ENCODE assay signal across 1 cellular context in genomic region chr15:75339531-75340240, GRCh38.
TF ChIP-seq lines count a peak whose summit lies in the region.

No MANE protein-coding gene starts in this region.

TF ChIP-seq in WTC11, 78 proteins besides CTCF, POLR2A, EP300 and RAD21 (continued from another document):
- no peak for TF ChIP-seq ZBTB21 (CRISPR knock-in tag; IDR thresholded peaks at IDR 0.05; ENCODE audit: borderline replicate concordance)
- TF ChIP-seq PRRX2 (CRISPR knock-in tag; IDR thresholded peaks at IDR 0.05), result no peak
- TF ChIP-seq, protein P1, sequence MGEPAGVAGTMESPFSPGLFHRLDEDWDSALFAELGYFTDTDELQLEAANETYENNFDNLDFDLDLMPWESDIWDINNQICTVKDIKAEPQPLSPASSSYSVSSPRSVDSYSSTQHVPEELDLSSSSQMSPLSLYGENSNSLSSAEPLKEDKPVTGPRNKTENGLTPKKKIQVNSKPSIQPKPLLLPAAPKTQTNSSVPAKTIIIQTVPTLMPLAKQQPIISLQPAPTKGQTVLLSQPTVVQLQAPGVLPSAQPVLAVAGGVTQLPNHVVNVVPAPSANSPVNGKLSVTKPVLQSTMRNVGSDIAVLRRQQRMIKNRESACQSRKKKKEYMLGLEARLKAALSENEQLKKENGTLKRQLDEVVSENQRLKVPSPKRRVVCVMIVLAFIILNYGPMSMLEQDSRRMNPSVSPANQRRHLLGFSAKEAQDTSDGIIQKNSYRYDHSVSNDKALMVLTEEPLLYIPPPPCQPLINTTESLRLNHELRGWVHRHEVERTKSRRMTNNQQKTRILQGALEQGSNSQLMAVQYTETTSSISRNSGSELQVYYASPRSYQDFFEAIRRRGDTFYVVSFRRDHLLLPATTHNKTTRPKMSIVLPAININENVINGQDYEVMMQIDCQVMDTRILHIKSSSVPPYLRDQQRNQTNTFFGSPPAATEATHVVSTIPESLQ (CRISPR knock-in tag; IDR thresholded peaks at IDR 0.05), result no peak
- no peak for TF ChIP-seq CREB1 (CRISPR knock-in tag; IDR thresholded peaks at IDR 0.05)
- no peak for TF ChIP-seq JAZF1 (CRISPR knock-in tag; IDR thresholded peaks at IDR 0.05)
- TF ChIP-seq OVOL2 (CRISPR knock-in tag; IDR thresholded peaks at IDR 0.05; ENCODE audit: borderline replicate concordance), result no peak
- TF ChIP-seq SMAD4 (CRISPR knock-in tag; IDR thresholded peaks at IDR 0.05), result no peak
- TF ChIP-seq, protein P2, sequence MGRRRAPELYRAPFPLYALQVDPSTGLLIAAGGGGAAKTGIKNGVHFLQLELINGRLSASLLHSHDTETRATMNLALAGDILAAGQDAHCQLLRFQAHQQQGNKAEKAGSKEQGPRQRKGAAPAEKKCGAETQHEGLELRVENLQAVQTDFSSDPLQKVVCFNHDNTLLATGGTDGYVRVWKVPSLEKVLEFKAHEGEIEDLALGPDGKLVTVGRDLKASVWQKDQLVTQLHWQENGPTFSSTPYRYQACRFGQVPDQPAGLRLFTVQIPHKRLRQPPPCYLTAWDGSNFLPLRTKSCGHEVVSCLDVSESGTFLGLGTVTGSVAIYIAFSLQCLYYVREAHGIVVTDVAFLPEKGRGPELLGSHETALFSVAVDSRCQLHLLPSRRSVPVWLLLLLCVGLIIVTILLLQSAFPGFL (CRISPR knock-in tag; IDR thresholded peaks at IDR 0.05; ENCODE audit: borderline replicate concordance), result no peak
- no peak for TF ChIP-seq TCF7 (CRISPR knock-in tag; IDR thresholded peaks at IDR 0.05; ENCODE audit: low read depth)
- TF ChIP-seq ZMAT4 (CRISPR knock-in tag; IDR thresholded peaks at IDR 0.05), result no peak
- no peak for TF ChIP-seq NR1H2 (CRISPR knock-in tag; IDR thresholded peaks at IDR 0.05)
